In genomic region chr16:585351-585750, GRCh38 we compare ENCODE assay signal across 1 cellular context.
TF ChIP-seq lines count a peak whose summit lies in the region.

No MANE protein-coding gene starts in this region.

TF ChIP-seq in A549, 52 proteins besides CTCF, POLR2A, EP300 and RAD21 (continued from another document):
- TF ChIP-seq REST (IDR thresholded peaks at IDR 0.05) (no peak), NPAS2 (CRISPR knock-in tag; IDR thresholded peaks at IDR 0.05; ENCODE audit: borderline replicate concordance) (no peak), ATOH8 (CRISPR knock-in tag; IDR thresholded peaks at IDR 0.05; ENCODE audit: low read depth) (no peak), CBX2 (IDR thresholded peaks at IDR 0.05; ENCODE audit: borderline replicate concordance, low read depth) (no peak), ELK1 (IDR thresholded peaks at IDR 0.05; ENCODE audit: low read depth, low read length) (no peak), EHMT2 (IDR thresholded peaks at IDR 0.05; ENCODE audit: low read depth) (no peak)
TF ChIP-seq in A549: peak in this region for 3.
